1 cellular context compared by ENCODE assay signal in the genomic region with DNA sequence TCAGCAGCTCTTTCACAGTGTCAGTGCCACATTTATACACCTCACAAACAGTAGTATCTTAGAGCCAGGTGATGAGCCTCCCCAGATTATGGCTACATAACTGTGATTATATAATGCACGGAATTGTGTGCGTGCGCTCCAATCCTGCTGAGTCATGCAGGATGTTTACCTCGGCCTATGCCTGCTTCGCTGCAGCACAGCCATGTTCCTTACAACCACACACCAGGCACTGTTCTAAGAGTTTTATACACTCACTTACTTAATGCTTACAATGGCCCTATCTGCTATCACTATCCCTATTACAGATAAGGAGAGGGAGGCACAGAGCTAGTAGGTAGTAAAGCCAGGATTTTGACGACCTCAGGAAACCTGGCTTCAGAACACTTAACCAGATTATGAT.
TF ChIP-seq lines count a peak whose summit lies in the region.

No MANE protein-coding gene starts in this region.

TF ChIP-seq in K562, 482 proteins besides CTCF, POLR2A, EP300 and RAD21 (continued from another document):
- no peak for TF ChIP-seq ZNF766 (CRISPR knock-in tag; conservative IDR thresholded peaks at IDR 0.05)
- TF ChIP-seq SP1 (CRISPR knock-in tag; IDR thresholded peaks at IDR 0.05), result no peak
- no peak for TF ChIP-seq HOXB6 (CRISPR knock-in tag; IDR thresholded peaks at IDR 0.05; ENCODE audit: borderline replicate concordance)
- TF ChIP-seq, protein P1, sequence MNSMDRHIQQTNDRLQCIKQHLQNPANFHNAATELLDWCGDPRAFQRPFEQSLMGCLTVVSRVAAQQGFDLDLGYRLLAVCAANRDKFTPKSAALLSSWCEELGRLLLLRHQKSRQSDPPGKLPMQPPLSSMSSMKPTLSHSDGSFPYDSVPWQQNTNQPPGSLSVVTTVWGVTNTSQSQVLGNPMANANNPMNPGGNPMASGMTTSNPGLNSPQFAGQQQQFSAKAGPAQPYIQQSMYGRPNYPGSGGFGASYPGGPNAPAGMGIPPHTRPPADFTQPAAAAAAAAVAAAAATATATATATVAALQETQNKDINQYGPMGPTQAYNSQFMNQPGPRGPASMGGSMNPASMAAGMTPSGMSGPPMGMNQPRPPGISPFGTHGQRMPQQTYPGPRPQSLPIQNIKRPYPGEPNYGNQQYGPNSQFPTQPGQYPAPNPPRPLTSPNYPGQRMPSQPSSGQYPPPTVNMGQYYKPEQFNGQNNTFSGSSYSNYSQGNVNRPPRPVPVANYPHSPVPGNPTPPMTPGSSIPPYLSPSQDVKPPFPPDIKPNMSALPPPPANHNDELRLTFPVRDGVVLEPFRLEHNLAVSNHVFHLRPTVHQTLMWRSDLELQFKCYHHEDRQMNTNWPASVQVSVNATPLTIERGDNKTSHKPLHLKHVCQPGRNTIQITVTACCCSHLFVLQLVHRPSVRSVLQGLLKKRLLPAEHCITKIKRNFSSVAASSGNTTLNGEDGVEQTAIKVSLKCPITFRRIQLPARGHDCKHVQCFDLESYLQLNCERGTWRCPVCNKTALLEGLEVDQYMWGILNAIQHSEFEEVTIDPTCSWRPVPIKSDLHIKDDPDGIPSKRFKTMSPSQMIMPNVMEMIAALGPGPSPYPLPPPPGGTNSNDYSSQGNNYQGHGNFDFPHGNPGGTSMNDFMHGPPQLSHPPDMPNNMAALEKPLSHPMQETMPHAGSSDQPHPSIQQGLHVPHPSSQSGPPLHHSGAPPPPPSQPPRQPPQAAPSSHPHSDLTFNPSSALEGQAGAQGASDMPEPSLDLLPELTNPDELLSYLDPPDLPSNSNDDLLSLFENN (IDR thresholded peaks at IDR 0.05; ENCODE audit: low read depth in 2 of 2, low read length in 2 of 2), result no peak
- TF ChIP-seq, protein P2, sequence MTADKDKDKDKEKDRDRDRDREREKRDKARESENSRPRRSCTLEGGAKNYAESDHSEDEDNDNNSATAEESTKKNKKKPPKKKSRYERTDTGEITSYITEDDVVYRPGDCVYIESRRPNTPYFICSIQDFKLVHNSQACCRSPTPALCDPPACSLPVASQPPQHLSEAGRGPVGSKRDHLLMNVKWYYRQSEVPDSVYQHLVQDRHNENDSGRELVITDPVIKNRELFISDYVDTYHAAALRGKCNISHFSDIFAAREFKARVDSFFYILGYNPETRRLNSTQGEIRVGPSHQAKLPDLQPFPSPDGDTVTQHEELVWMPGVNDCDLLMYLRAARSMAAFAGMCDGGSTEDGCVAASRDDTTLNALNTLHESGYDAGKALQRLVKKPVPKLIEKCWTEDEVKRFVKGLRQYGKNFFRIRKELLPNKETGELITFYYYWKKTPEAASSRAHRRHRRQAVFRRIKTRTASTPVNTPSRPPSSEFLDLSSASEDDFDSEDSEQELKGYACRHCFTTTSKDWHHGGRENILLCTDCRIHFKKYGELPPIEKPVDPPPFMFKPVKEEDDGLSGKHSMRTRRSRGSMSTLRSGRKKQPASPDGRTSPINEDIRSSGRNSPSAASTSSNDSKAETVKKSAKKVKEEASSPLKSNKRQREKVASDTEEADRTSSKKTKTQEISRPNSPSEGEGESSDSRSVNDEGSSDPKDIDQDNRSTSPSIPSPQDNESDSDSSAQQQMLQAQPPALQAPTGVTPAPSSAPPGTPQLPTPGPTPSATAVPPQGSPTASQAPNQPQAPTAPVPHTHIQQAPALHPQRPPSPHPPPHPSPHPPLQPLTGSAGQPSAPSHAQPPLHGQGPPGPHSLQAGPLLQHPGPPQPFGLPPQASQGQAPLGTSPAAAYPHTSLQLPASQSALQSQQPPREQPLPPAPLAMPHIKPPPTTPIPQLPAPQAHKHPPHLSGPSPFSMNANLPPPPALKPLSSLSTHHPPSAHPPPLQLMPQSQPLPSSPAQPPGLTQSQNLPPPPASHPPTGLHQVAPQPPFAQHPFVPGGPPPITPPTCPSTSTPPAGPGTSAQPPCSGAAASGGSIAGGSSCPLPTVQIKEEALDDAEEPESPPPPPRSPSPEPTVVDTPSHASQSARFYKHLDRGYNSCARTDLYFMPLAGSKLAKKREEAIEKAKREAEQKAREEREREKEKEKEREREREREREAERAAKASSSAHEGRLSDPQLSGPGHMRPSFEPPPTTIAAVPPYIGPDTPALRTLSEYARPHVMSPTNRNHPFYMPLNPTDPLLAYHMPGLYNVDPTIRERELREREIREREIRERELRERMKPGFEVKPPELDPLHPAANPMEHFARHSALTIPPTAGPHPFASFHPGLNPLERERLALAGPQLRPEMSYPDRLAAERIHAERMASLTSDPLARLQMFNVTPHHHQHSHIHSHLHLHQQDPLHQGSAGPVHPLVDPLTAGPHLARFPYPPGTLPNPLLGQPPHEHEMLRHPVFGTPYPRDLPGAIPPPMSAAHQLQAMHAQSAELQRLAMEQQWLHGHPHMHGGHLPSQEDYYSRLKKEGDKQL (CRISPR knock-in tag; IDR thresholded peaks at IDR 0.05; ENCODE audit: borderline replicate concordance), result no peak
- TF ChIP-seq, protein P3, sequence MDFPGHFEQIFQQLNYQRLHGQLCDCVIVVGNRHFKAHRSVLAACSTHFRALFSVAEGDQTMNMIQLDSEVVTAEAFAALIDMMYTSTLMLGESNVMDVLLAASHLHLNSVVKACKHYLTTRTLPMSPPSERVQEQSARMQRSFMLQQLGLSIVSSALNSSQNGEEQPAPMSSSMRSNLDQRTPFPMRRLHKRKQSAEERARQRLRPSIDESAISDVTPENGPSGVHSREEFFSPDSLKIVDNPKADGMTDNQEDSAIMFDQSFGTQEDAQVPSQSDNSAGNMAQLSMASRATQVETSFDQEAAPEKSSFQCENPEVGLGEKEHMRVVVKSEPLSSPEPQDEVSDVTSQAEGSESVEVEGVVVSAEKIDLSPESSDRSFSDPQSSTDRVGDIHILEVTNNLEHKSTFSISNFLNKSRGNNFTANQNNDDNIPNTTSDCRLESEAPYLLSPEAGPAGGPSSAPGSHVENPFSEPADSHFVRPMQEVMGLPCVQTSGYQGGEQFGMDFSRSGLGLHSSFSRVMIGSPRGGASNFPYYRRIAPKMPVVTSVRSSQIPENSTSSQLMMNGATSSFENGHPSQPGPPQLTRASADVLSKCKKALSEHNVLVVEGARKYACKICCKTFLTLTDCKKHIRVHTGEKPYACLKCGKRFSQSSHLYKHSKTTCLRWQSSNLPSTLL (IDR thresholded peaks at IDR 0.05), result no peak
- TF ChIP-seq, protein P4, sequence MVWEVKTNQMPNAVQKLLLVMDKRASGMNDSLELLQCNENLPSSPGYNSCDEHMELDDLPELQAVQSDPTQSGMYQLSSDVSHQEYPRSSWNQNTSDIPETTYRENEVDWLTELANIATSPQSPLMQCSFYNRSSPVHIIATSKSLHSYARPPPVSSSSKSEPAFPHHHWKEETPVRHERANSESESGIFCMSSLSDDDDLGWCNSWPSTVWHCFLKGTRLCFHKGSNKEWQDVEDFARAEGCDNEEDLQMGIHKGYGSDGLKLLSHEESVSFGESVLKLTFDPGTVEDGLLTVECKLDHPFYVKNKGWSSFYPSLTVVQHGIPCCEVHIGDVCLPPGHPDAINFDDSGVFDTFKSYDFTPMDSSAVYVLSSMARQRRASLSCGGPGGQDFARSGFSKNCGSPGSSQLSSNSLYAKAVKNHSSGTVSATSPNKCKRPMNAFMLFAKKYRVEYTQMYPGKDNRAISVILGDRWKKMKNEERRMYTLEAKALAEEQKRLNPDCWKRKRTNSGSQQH (CRISPR knock-in tag; IDR thresholded peaks at IDR 0.05), result no peak
- TF ChIP-seq, protein P5, sequence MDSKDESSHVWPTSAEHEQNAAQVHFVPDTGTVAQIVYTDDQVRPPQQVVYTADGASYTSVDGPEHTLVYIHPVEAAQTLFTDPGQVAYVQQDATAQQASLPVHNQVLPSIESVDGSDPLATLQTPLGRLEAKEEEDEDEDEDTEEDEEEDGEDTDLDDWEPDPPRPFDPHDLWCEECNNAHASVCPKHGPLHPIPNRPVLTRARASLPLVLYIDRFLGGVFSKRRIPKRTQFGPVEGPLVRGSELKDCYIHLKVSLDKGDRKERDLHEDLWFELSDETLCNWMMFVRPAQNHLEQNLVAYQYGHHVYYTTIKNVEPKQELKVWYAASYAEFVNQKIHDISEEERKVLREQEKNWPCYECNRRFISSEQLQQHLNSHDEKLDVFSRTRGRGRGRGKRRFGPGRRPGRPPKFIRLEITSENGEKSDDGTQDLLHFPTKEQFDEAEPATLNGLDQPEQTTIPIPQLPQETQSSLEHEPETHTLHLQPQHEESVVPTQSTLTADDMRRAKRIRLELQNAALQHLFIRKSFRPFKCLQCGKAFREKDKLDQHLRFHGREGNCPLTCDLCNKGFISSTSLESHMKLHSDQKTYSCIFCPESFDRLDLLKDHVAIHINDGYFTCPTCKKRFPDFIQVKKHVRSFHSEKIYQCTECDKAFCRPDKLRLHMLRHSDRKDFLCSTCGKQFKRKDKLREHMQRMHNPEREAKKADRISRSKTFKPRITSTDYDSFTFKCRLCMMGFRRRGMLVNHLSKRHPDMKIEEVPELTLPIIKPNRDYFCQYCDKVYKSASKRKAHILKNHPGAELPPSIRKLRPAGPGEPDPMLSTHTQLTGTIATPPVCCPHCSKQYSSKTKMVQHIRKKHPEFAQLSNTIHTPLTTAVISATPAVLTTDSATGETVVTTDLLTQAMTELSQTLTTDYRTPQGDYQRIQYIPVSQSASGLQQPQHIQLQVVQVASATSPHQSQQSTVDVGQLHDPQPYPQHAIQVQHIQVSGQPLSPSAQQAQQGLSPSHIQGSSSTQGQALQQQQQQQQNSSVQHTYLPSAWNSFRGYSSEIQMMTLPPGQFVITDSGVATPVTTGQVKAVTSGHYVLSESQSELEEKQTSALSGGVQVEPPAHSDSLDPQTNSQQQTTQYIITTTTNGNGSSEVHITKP (IDR thresholded peaks at IDR 0.05; ENCODE audit: partially characterized antibody), result no peak
- TF ChIP-seq TEAD4 (IDR thresholded peaks at IDR 0.05; ENCODE audit: low read length), result no peak
- 0 out of 2 replicates have a peak, but pooled peaks have one; percentile 25 for TF ChIP-seq TEAD4 (CRISPR knock-in tag; IDR thresholded peaks at IDR 0.05; ENCODE audit: borderline replicate concordance)
- TF ChIP-seq ZNF316 (IDR thresholded peaks at IDR 0.05), result peak; percentile 93
- no peak for TF ChIP-seq SPI1 (IDR thresholded peaks at IDR 0.05; ENCODE audit: borderline replicate concordance, low read depth, low read length)
